ENCODE assay signal across 1 cellular context in genomic region chr9:124868511-124869465, GRCh38.
TF ChIP-seq lines count a peak whose summit lies in the region.

No MANE protein-coding gene starts in this region.

TF ChIP-seq in HEK293, 187 proteins besides CTCF, POLR2A, EP300 and RAD21 (continued from another document):
- TF ChIP-seq ZNF280D (tag by site-specific recombination; IDR thresholded peaks at IDR 0.05) (no peak), ZNF707 (tag by site-specific recombination; IDR thresholded peaks at IDR 0.05) (no peak), ZBTB11 (tag by site-specific recombination; conservative IDR thresholded peaks at IDR 0.05; ENCODE audit: low read depth) (peak; percentile 69), ZNF600 (tag by site-specific recombination; IDR thresholded peaks at IDR 0.05) (peak; percentile 50; the same call in 1 of the 2 replicates), ZNF2 (tag by site-specific recombination; IDR thresholded peaks at IDR 0.05) (0 out of 2 replicates have a peak, but pooled peaks have one; percentile 58), ZNF391 (tag by site-specific recombination; IDR thresholded peaks at IDR 0.05; ENCODE audit: borderline replicate concordance, low read depth) (no peak), ZBTB48 (tag by site-specific recombination; IDR thresholded peaks at IDR 0.05) (peak; percentile 65), ZNF169 (tag by site-specific recombination; IDR thresholded peaks at IDR 0.05) (no peak), PATZ1 (tag by site-specific recombination; IDR thresholded peaks at IDR 0.05) (peak; percentile 78), PBX3 (CRISPR knock-in tag; IDR thresholded peaks at IDR 0.05) (0 out of 2 replicates have a peak, but pooled peaks have one; percentile 35), ZNF335 (tag by site-specific recombination; conservative IDR thresholded peaks at IDR 0.05) (peak; percentile 84), ZBTB17 (tag by site-specific recombination; IDR thresholded peaks at IDR 0.05) (peak; percentile 74), ZNF660 (tag by site-specific recombination; IDR thresholded peaks at IDR 0.05) (peak; percentile 55; the same call in 1 of the 2 replicates), KLF9 (tag by site-specific recombination; IDR thresholded peaks at IDR 0.05; ENCODE audit: low read depth) (peak; percentile 42; the same call in 1 of the 2 replicates), ZNF645 (tag by site-specific recombination; IDR thresholded peaks at IDR 0.05) (no peak), ZBTB20 (tag by site-specific recombination; IDR thresholded peaks at IDR 0.05) (0 out of 2 replicates have a peak, but pooled peaks have one; percentile 38), ZNF704 (tag by site-specific recombination; IDR thresholded peaks at IDR 0.05) (0 out of 2 replicates have a peak, but pooled peaks have one; percentile 9), ZNF488 (tag by site-specific recombination; IDR thresholded peaks at IDR 0.05) (no peak), ZNF843 (tag by site-specific recombination; IDR thresholded peaks at IDR 0.05) (no peak), ZBTB21 (tag by site-specific recombination; IDR thresholded peaks at IDR 0.05) (no peak), ZNF580 (tag by site-specific recombination; IDR thresholded peaks at IDR 0.05) (no peak), ZNF214 (tag by site-specific recombination; IDR thresholded peaks at IDR 0.05; ENCODE audit: borderline replicate concordance) (no peak), ZNF670 (tag by site-specific recombination; IDR thresholded peaks at IDR 0.05; ENCODE audit: low read depth) (no peak), IKZF3 (tag by site-specific recombination; IDR thresholded peaks at IDR 0.05) (peak; percentile 44; the same call in 1 of the 2 replicates), ZFP3 (tag by site-specific recombination; IDR thresholded peaks at IDR 0.05; ENCODE audit: low read depth) (peak; percentile 85), ZNF302 (tag by site-specific recombination; IDR thresholded peaks at IDR 0.05; ENCODE audit: low read depth) (no peak), GLI4 (tag by site-specific recombination; IDR thresholded peaks at IDR 0.05) (peak; percentile 92), ZNF677 (tag by site-specific recombination; IDR thresholded peaks at IDR 0.05) (no peak), ZBTB26 (tag by site-specific recombination; optimal IDR thresholded peaks at IDR 0.05) (peak; percentile 89), ZXDB (tag by site-specific recombination; IDR thresholded peaks at IDR 0.05) (0 out of 2 replicates have a peak, but pooled peaks have one; percentile 39)
